ENCODE assay signal across 8 cellular contexts in the genomic region with DNA sequence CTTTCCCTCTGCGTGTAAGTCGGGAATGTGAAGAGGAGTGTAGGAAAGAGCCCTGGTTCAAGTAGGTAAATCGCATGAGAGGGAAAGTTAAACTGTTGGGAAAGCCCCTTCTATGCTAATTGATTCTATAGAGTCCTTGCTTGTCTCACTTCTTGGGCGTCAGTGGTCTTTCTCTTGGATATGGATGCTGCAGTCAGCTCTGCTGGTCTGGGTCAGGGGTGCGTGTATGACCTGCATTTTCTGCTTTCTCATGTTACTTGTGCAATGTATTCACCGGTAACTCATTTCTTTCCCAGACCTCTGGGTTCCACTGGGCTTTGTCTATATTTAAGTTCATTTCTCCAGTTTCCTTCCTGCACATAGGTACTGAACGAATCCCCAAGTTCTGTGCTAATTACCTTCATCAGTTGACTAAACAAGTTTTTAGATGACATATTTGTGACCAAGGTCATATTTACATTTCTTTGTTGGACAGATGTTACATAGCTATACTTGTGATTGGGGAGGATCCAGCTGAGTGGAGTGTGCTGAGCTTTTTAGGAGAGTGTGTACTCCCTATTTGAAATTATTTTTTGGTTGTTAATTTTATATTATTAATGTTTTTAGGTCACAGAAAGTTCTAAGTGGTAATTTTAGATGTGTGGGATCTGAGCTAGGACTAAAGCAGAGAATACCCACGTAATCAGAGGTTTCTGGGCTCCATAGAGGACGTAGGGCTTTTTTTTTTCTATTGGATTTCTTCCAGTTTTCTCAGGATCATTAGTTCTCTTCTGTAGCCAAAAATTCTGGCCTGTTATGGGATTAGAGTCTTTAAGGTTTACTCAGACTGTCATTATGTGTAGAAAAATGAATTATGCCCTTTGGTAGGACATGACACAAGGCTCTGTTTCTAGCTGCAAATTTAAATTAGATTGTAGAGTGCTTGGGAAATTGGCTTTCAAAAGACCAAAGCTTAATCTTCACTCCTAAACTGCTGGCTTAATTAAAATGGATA. TPM values are rescaled to one million over a fixed set of nuclear protein-coding genes. Genes with fewer than 3 reads are reported as not detected.
A peak's percentile ranks its signal among the peaks of the same experiment; 100 is the strongest.
DNase-seq lines count a peak whose midpoint lies in the region; ATAC-seq and TF ChIP-seq lines count a peak whose summit lies in the region.

No MANE protein-coding gene starts in this region.

- DNase-seq in EH (ENCODE audit: low read depth) = peak; percentile 57
- DNase-seq in HuH-7 (ENCODE audit: low spot score) = peak; percentile 42
- peak; percentile 81 to 86 for DNase-seq in erythroblast (lab: John Stamatoyannopoulos, UW)
- peak; percentile 42 for DNase-seq in neural progenitor cell (ENCODE audit: low spot score)
- no peak for DNase-seq in activated gamma-delta T cell (lab: John Stamatoyannopoulos, UW)

- TF ChIP-seq POLR2A in erythroblast (IDR thresholded peaks at IDR 0.05; ENCODE audit: low read length) = peak; percentile 22

- no peaks in the 10 kb centered on the region for H3K27me3 ChIP-seq in neural progenitor cell

- H3K9ac ChIP-seq in neural progenitor cell = peak overlapping the region; percentile 98

- no peaks in the 10 kb centered on the region for H3K9me3 ChIP-seq in neural progenitor cell (ENCODE audit: low read depth)

- H3F3A ChIP-seq in neural progenitor cell (ENCODE audit: low read depth) = peaks cover 73% of the 10 kb centered on the region

- ATAC-seq in GM19397 (IDR thresholded peaks at IDR 0.05; ENCODE audit: unreplicated experiment) (no peak), HG02610 (IDR thresholded peaks at IDR 0.05; ENCODE audit: unreplicated experiment) (no peak)

- peaks cover 3% of the 10 kb centered on the region for H3K36me3 Mint-ChIP-seq in neural progenitor cell

- peak overlapping the region; percentile 99 for H3K4me2 ChIP-seq in neural progenitor cell

- H4K20me1 ChIP-seq in neural progenitor cell (ENCODE audit: low read depth) = peaks cover 84% of the 10 kb centered on the region

- H3K27ac Mint-ChIP-seq in neural progenitor cell = peak overlapping the region; percentile 99

- peaks cover 89% of the 10 kb centered on the region for H3K79me2 ChIP-seq in neural progenitor cell (ENCODE audit: low read depth)

- no peak overlapping the region for H2AFZ ChIP-seq in neural progenitor cell (replicated peaks)

- H3K4me3 ChIP-seq in neural progenitor cell = peak overlapping the region; percentile 94

- H3K36me3 ChIP-seq in neural progenitor cell = no peaks in the 10 kb centered on the region

- no peak for TF ChIP-seq CTCF in VCaP (conservative IDR thresholded peaks at IDR 0.05)
- no peak for TF ChIP-seq CTCF in neural progenitor cell (IDR thresholded peaks at IDR 0.05)

- H3K27me3 Mint-ChIP-seq in neural progenitor cell (ENCODE audit: insufficient read depth, low read depth) = peaks cover 7% of the 10 kb centered on the region

- H3K9me3 Mint-ChIP-seq in neural progenitor cell = no peaks in the 10 kb centered on the region

- H3K27ac ChIP-seq in VCaP (peak overlapping the region; percentile 98), neural progenitor cell (peak overlapping the region; percentile 96)

- H3K4me1 ChIP-seq in neural progenitor cell = peaks cover 55% of the 10 kb centered on the region

- H3K4me1 Mint-ChIP-seq in neural progenitor cell = peaks cover 62% of the 10 kb centered on the region

- peak overlapping the region; percentile 99 for H3K4me3 Mint-ChIP-seq in neural progenitor cell

RNA-seq across cellular contexts. Expression of a gene that starts 1.6 kb away (rescaled TPM):
- total RNA-seq in neural progenitor cell (ENCODE audit: low replicate concordance) = 198 TPM in 2 replicates

RNA-seq across cellular contexts. Expression of a gene that starts 36.2 kb away (rescaled TPM):
- total RNA-seq in neural progenitor cell (ENCODE audit: low replicate concordance) = 20.5 and 23.9 TPM in 2 replicates
